ENCODE assay signal across 8 cellular contexts in genomic region chr10:121900443-121901174, GRCh38. TPM values are rescaled to one million over a fixed set of nuclear protein-coding genes. Genes with fewer than 3 reads are reported as not detected.
DNase-seq lines count a peak whose midpoint lies in the region; ATAC-seq, FAIRE-seq and TF ChIP-seq lines count a peak whose summit lies in the region.

No MANE protein-coding gene starts in this region.

- POLR2A ChIA-PET in CD4-positive, alpha-beta T cell (lab: Charles Lee): no interaction called here
- POLR2A ChIA-PET in MCF 10A (lab: Yijun Ruan, JAX): interaction anchor here (1.0 to 1.1 kb wide), 2 partner anchors 12 to 27 kb away, joined by 3 read pairs; partner anchors contain the start of gene ATE1

- peaks cover 60% of the 10 kb centered on the region for H3K36me3 Mint-ChIP-seq in CD4-positive, alpha-beta T cell (ENCODE audit: low read depth)
- peaks cover 34% of the 10 kb centered on the region for H3K36me3 Mint-ChIP-seq in MCF 10A (ENCODE audit: insufficient read depth, unreplicated experiment)

- no peak overlapping the region for H3K4me3 Mint-ChIP-seq in CD4-positive, alpha-beta T cell
- H3K4me3 Mint-ChIP-seq in MCF 10A (ENCODE audit: unreplicated experiment): no peak overlapping the region

- H3K4me3 ChIP-seq in kidney (ENCODE audit: low read length in 2 of 2): no peak overlapping the region
- H3K4me3 ChIP-seq in testis: no peak overlapping the region

- no peak overlapping the region for H3K27ac ChIP-seq in CD4-positive, alpha-beta T cell (ENCODE audit: low read depth, low read length)
- H3K27ac ChIP-seq in kidney (ENCODE audit: low read depth in 2 of 2, low read length in 2 of 2): no peak overlapping the region
- no peak overlapping the region for H3K27ac ChIP-seq in testis

- peak; percentile 82 for FAIRE-seq in kidney (lab: Jason Lieb, UNC)

- intact Hi-C loops in CD4-positive, alpha-beta T cell (cut with DNase I, micrococcal nuclease): loop anchor here (1.0 to 2.0 kb wide), 2 partner anchors 957 to 958 kb away; no protein-coding TSS in a partner anchor
- intact Hi-C loops in MCF 10A (cut with micrococcal nuclease): loop anchor here (1.0 kb wide), 1 partner anchor 957 kb away; no protein-coding TSS in a partner anchor
- intact Hi-C loops in kidney (cut with DNase I): no loop called here
- intact Hi-C loops in testis (cut with DNase I; ENCODE audit: low total_unique reads): no loop called here

- TF ChIP-seq POLR2A in testis (IDR thresholded peaks at IDR 0.05): no peak

- no TSS peak for BruUV-seq in MCF 10A (replicated peaks; lab: Mats Ljungman, UMichigan)

- H3K27me3 ChIP-seq in CD4-positive, alpha-beta T cell (ENCODE audit: control insufficient read depth, insufficient read depth, low read length): no peaks in the 10 kb centered on the region
- H3K27me3 ChIP-seq in testis: no peaks in the 10 kb centered on the region

- H3K9ac ChIP-seq in kidney (ENCODE audit: low read length in 2 of 2): no peak overlapping the region

- H3K9me3 Mint-ChIP-seq in CD4-positive, alpha-beta T cell: no peaks in the 10 kb centered on the region
- no peaks in the 10 kb centered on the region for H3K9me3 Mint-ChIP-seq in MCF 10A (ENCODE audit: unreplicated experiment)

- DNase-seq in CD4-positive, alpha-beta T cell: no peak
- DNase-seq in NCI-H69 (lab: John Stamatoyannopoulos, UW) (peak; percentile 79), MCF 10A (ENCODE audit: unreplicated experiment) (peak; percentile 69), kidney (no peak), testis (no peak)
- no peak for DNase-seq in activated CD4-positive, CD25-positive, alpha-beta regulatory T cell treated with anti-CD3 and anti-CD28 coated beads, Interleukin-2, amount 50 U/mL, for 72 hours

- no peaks in the 10 kb centered on the region for H3K27me3 Mint-ChIP-seq in CD4-positive, alpha-beta T cell
- no peaks in the 10 kb centered on the region for H3K27me3 Mint-ChIP-seq in MCF 10A (ENCODE audit: insufficient read depth, unreplicated experiment)

- no peaks in the 10 kb centered on the region for H3K36me3 ChIP-seq in kidney (ENCODE audit: control insufficient read depth in 1 of 2, insufficient read depth in 2 of 2, low read length in 2 of 2)
- H3K36me3 ChIP-seq in testis (ENCODE audit: low read depth, missing control alignments): no peaks in the 10 kb centered on the region

- no peaks in the 10 kb centered on the region for H3K4me1 ChIP-seq in kidney (ENCODE audit: control insufficient read depth in 1 of 2, insufficient read depth in 1 of 2, low read depth in 1 of 2, low read length in 2 of 2)
- H3K4me1 ChIP-seq in testis: no peaks in the 10 kb centered on the region

- WGBS in testis, 2 donors: 52 to 59% methylated on average over 10 of the region's 10 CpGs

- TF ChIP-seq CTCF in CD4-positive, alpha-beta T cell (IDR thresholded peaks at IDR 0.05): peak; percentile 90
- TF ChIP-seq CTCF in MCF 10A (IDR thresholded peaks at IDR 0.05; ENCODE audit: unreplicated experiment) (peak; percentile 52), kidney (IDR thresholded peaks at IDR 0.05; ENCODE audit: borderline replicate concordance, extremely low read depth, insufficient read depth) (peak; percentile 53), testis (IDR thresholded peaks at IDR 0.05) (peak; percentile 40 to 68 (median 50))

- H3K27ac Mint-ChIP-seq in CD4-positive, alpha-beta T cell: no peak overlapping the region
- no peak overlapping the region for H3K27ac Mint-ChIP-seq in MCF 10A (ENCODE audit: low read depth, unreplicated experiment)

- no peaks in the 10 kb centered on the region for H3K9me3 ChIP-seq in CD4-positive, alpha-beta T cell (ENCODE audit: control insufficient read depth, low read length)
- no peaks in the 10 kb centered on the region for H3K9me3 ChIP-seq in kidney (ENCODE audit: control insufficient read depth in 1 of 2, low read length in 2 of 2)
- H3K9me3 ChIP-seq in testis: no peaks in the 10 kb centered on the region

- CTCF ChIA-PET in CD4-positive, alpha-beta T cell (lab: Charles Lee): interaction anchor here (0.6 to 2.0 kb wide), 9 partner anchors 10 to 959 kb away, joined by 3 to 8 read pairs (median 3); no protein-coding TSS in a partner anchor
- CTCF ChIA-PET in MCF 10A (lab: Yijun Ruan, JAX): interaction anchor here (0.6 to 3.4 kb wide), 24 partner anchors 9 to 1476 kb away, joined by 3 to 24 read pairs (median 4); no protein-coding TSS in a partner anchor

- peaks cover 6% of the 10 kb centered on the region for H3K4me1 Mint-ChIP-seq in CD4-positive, alpha-beta T cell (ENCODE audit: low read depth)
- H3K4me1 Mint-ChIP-seq in MCF 10A (ENCODE audit: insufficient read depth, unreplicated experiment): no peaks in the 10 kb centered on the region

- peak; percentile 60 for ATAC-seq in CD4-positive, alpha-beta T cell (ENCODE audit: poor library complexity)
- ATAC-seq in GM18868 (IDR thresholded peaks at IDR 0.05; ENCODE audit: unreplicated experiment) (peak; percentile 73), HG03520 (IDR thresholded peaks at IDR 0.05; ENCODE audit: unreplicated experiment) (peak; percentile 74)

RNA-seq across cellular contexts. Expression of gene ATE1, which starts 27.2 kb away (rescaled TPM):
- total RNA-seq in CD4-positive, alpha-beta T cell: 10 to 100 TPM; 18.5 to 20.9 TPM
- 33.1 and 40.4 TPM in 2 replicates for total RNA-seq in MCF 10A (2022)
- total RNA-seq in kidney: 31.0 TPM
- polyA plus RNA-seq in kidney (ENCODE audit: insufficient read depth, low read depth, low replicate concordance): 9.8 TPM
- 10 to 100 TPM; 34.0 to 41.9 TPM for total RNA-seq in testis
- polyA plus RNA-seq in testis (ENCODE audit: insufficient read depth, low read depth, low replicate concordance): 29.8 TPM

Comparison
In these comparisons a context has a peak if more than half of its experiments do, and no peak if none do; other contexts are left out.
1. DNase-seq: peak in NCI-H69 (single experiment) and MCF 10A (single experiment); none in CD4-positive, alpha-beta T cell (0 of 10), kidney (single experiment), testis (single experiment) and activated CD4-positive, CD25-positive, alpha-beta regulatory T cell treated with anti-CD3 and anti-CD28 coated beads, Interleukin-2, amount 50 U/mL, for 72 hours (single experiment).
2. intact Hi-C loops: an anchor here in CD4-positive, alpha-beta T cell (1.0 to 2.0 kb wide) and MCF 10A (1.0 kb wide); none called in kidney and testis.
3. Peak in every context shown above with its lines, with median percentiles within 50 percentile points of each other: ATAC-seq and CTCF ChIP-seq.